15 cellular contexts compared by ENCODE assay signal in genomic region chr3:141233457-141234161, GRCh38. TPM values are rescaled to one million over a fixed set of nuclear protein-coding genes. Genes with fewer than 3 reads are reported as not detected.
DNase-seq lines count a peak whose midpoint lies in the region; ATAC-seq and TF ChIP-seq lines count a peak whose summit lies in the region.
"Had no signal": no experiment of that assay in that cellular context is flagged by ENCODE, and none has a peak within 500 bp of the region (broad histone marks: within the 10 kb centered on the region; RNA-seq: fewer than 3 reads in every experiment).

No MANE protein-coding gene starts in this region.

- H3K27ac ChIP-seq in psoas muscle: no peak overlapping the region
- H3K27ac ChIP-seq in A673 (ENCODE audit: low read depth, low read length, poor library complexity, severe bottlenecking): no peak overlapping the region
- H3K27ac ChIP-seq: HL-60 had no signal

- no peaks in the 10 kb centered on the region for H3K27me3 Mint-ChIP-seq in activated CD8-positive, alpha-beta memory T cell treated with anti-CD3 and anti-CD28 coated beads, Interleukin-2, amount 10 ng/mL, durations not matched to agents 7 days and 5 days
- no peaks in the 10 kb centered on the region for H3K27me3 Mint-ChIP-seq in effector memory CD8-positive, alpha-beta T cell

- CTCF ChIA-PET in activated CD8-positive, alpha-beta memory T cell treated with anti-CD3 and anti-CD28 coated beads, Interleukin-2, amount 10 ng/mL, durations not matched to agents 7 days and 5 days (lab: Charles Lee): interaction anchor here (0.6 to 7.1 kb wide), 10 partner anchors 11 to 77 kb away, joined by 3 to 77 read pairs (median 40); no protein-coding TSS in a partner anchor
- CTCF ChIA-PET in A673 (lab: Charles Lee): interaction anchor here (0.5 kb wide), 1 partner anchor 218 kb away, joined by 4 read pairs; no protein-coding TSS in a partner anchor

- peaks cover 72% of the 10 kb centered on the region for H3K4me1 Mint-ChIP-seq in activated CD8-positive, alpha-beta memory T cell treated with anti-CD3 and anti-CD28 coated beads, Interleukin-2, amount 10 ng/mL, durations not matched to agents 7 days and 5 days
- peaks cover 46 to 47% of the 10 kb centered on the region in 2 donors for H3K4me1 Mint-ChIP-seq in effector memory CD8-positive, alpha-beta T cell (ENCODE audit: low read depth in 2 of 2)
- H3K4me1 Mint-ChIP-seq in stimulated activated effector memory CD8-positive, alpha-beta T cell treated with anti-CD3 and anti-CD28 coated beads, Interleukin-12 subunit alpha, Interleukin-12 subunit beta, amount 100 ng/mL, for 72 hours: peaks cover 73% of the 10 kb centered on the region

- DNase-seq in activated CD8-positive, alpha-beta memory T cell treated with anti-CD3 and anti-CD28 coated beads, Interleukin-2, amount 10 ng/mL, durations not matched to agents 7 days and 5 days: no peak
- DNase-seq in activated CD8-positive, alpha-beta memory T cell treated with anti-CD3 and anti-CD28 coated beads for 24 hours: no peak
- peak; percentile 29 for DNase-seq in NCI-H1105 (lab: John Stamatoyannopoulos, UW)
- no peak for DNase-seq in effector memory CD8-positive, alpha-beta T cell
- no peak for DNase-seq in stimulated activated effector memory CD8-positive, alpha-beta T cell treated with anti-CD3 and anti-CD28 coated beads, Interleukin-12 subunit alpha, Interleukin-12 subunit beta, amount 100 ng/mL, for 72 hours (ENCODE audit: low spot score in 2 of 2)
- DNase-seq in psoas muscle: no peak
- no peak for DNase-seq in DMS153 treated with DMSO at 0.1 percent for 48 hours (lab: John Stamatoyannopoulos, UW; ENCODE audit: unreplicated experiment)
- no peak for DNase-seq in A673 (ENCODE audit: low spot score)
- DNase-seq: activated gamma-delta T cell; effector CD4-positive, alpha-beta T cell; left ventricle myocardium inferior; NCI-H187; NCI-H748 treated with DMSO at 0.1 percent for 48 hours; stimulated activated naive CD4-positive, alpha-beta T cell had no signal

- H3K27ac Mint-ChIP-seq in activated CD8-positive, alpha-beta memory T cell treated with anti-CD3 and anti-CD28 coated beads, Interleukin-2, amount 10 ng/mL, durations not matched to agents 7 days and 5 days: no peak overlapping the region
- H3K27ac Mint-ChIP-seq in effector memory CD8-positive, alpha-beta T cell: no peak overlapping the region
- no peak overlapping the region for H3K27ac Mint-ChIP-seq in stimulated activated effector memory CD8-positive, alpha-beta T cell treated with anti-CD3 and anti-CD28 coated beads, Interleukin-12 subunit alpha, Interleukin-12 subunit beta, amount 100 ng/mL, for 72 hours

- H3K36me3 ChIP-seq in psoas muscle (ENCODE audit: insufficient read depth in 1 of 2, low read depth in 1 of 2) (peaks cover 0 to 9% of the 10 kb centered on the region in 2 donors), A673 (ENCODE audit: insufficient read depth, low read length, poor library complexity, severe bottlenecking) (no peaks in the 10 kb centered on the region)

- no TSS peak for BruUV-seq in A673 (replicated peaks; lab: Mats Ljungman, UMichigan)

- H3K4me3 ChIP-seq in psoas muscle (no peak overlapping the region), A673 (ENCODE audit: low read depth, low read length, poor library complexity, severe bottlenecking) (no peak overlapping the region)

- H3K36me3 Mint-ChIP-seq in activated CD8-positive, alpha-beta memory T cell treated with anti-CD3 and anti-CD28 coated beads, Interleukin-2, amount 10 ng/mL, durations not matched to agents 7 days and 5 days: peaks cover 16% of the 10 kb centered on the region
- peaks cover 3% of the 10 kb centered on the region for H3K36me3 Mint-ChIP-seq in effector memory CD8-positive, alpha-beta T cell (ENCODE audit: insufficient read depth)
- peaks cover 14% of the 10 kb centered on the region for H3K36me3 Mint-ChIP-seq in stimulated activated effector memory CD8-positive, alpha-beta T cell treated with anti-CD3 and anti-CD28 coated beads, Interleukin-12 subunit alpha, Interleukin-12 subunit beta, amount 100 ng/mL, for 72 hours

- POLR2A ChIA-PET in A673 (lab: Charles Lee; ENCODE audit: low non-redundant PET): no interaction called here

- H3K9me3 Mint-ChIP-seq in activated CD8-positive, alpha-beta memory T cell treated with anti-CD3 and anti-CD28 coated beads, Interleukin-2, amount 10 ng/mL, durations not matched to agents 7 days and 5 days (ENCODE audit: low read depth): no peaks in the 10 kb centered on the region
- no peaks in the 10 kb centered on the region for H3K9me3 Mint-ChIP-seq in effector memory CD8-positive, alpha-beta T cell
- H3K9me3 Mint-ChIP-seq in stimulated activated effector memory CD8-positive, alpha-beta T cell treated with anti-CD3 and anti-CD28 coated beads, Interleukin-12 subunit alpha, Interleukin-12 subunit beta, amount 100 ng/mL, for 72 hours: no peaks in the 10 kb centered on the region

- peak overlapping the region; percentile 43 for H3K4me3 Mint-ChIP-seq in activated CD8-positive, alpha-beta memory T cell treated with anti-CD3 and anti-CD28 coated beads, Interleukin-2, amount 10 ng/mL, durations not matched to agents 7 days and 5 days
- peak overlapping the region; percentile 64 to 77 for H3K4me3 Mint-ChIP-seq in effector memory CD8-positive, alpha-beta T cell
- peak overlapping the region; percentile 87 for H3K4me3 Mint-ChIP-seq in stimulated activated effector memory CD8-positive, alpha-beta T cell treated with anti-CD3 and anti-CD28 coated beads, Interleukin-12 subunit alpha, Interleukin-12 subunit beta, amount 100 ng/mL, for 72 hours

- no peak for ATAC-seq in activated CD8-positive, alpha-beta memory T cell treated with anti-CD3 and anti-CD28 coated beads, Interleukin-2, amount 10 ng/mL, durations not matched to agents 7 days and 5 days
- ATAC-seq in effector memory CD8-positive, alpha-beta T cell (replicated peaks): no peak
- no peak for ATAC-seq in stimulated activated effector memory CD8-positive, alpha-beta T cell treated with anti-CD3 and anti-CD28 coated beads, Interleukin-12 subunit alpha, Interleukin-12 subunit beta, amount 100 ng/mL, for 72 hours
- no peak for ATAC-seq in psoas muscle

- 85 to 89% (median 85%) methylated on average over 9 of the region's 9 CpGs for WGBS in psoas muscle, 3 donors

- no peak for TF ChIP-seq CTCF in psoas muscle (IDR thresholded peaks at IDR 0.05)
- TF ChIP-seq CTCF in A673 (conservative IDR thresholded peaks at IDR 0.05; ENCODE audit: low read depth, low read length): no peak

- H3K27me3 ChIP-seq in psoas muscle (ENCODE audit: insufficient read depth in 3 of 3, low read length in 2 of 3): no peaks in the 10 kb centered on the region
- H3K27me3 ChIP-seq in A673 (replicated peaks; ENCODE audit: insufficient read depth, low read depth, low read length, poor library complexity): no peaks in the 10 kb centered on the region

- no peaks in the 10 kb centered on the region for H3K9me3 ChIP-seq in psoas muscle
- H3K9me3 ChIP-seq in A673 (ENCODE audit: low read depth, low read length, poor library complexity, severe bottlenecking): no peaks in the 10 kb centered on the region
- H3K9me3 ChIP-seq: left ventricle myocardium inferior had no signal

- H3K4me1 ChIP-seq in psoas muscle (peaks cover 21% of the 10 kb centered on the region), A673 (ENCODE audit: insufficient read depth, low read length, poor library complexity, severe bottlenecking) (no peaks in the 10 kb centered on the region)

- intact Hi-C loops in psoas muscle (cut with DNase I) (loop anchor here in 1 of 2 donors (2.0 kb wide), 1 partner anchor 45 kb away; no protein-coding TSS in a partner anchor), A673 (cut with micrococcal nuclease; ENCODE audit: unreplicated experiment) (loop anchor here (10.0 kb wide), 1 partner anchor 641 kb away; the partner anchor contains the start of gene ATP1B3)

RNA-seq across cellular contexts. Expression of gene PXYLP1, which starts 2.0 kb away (rescaled TPM):
- 10 to 100 TPM; 10.3 to 18.4 TPM for total RNA-seq in activated CD8-positive, alpha-beta memory T cell treated with anti-CD3 and anti-CD28 coated beads, Interleukin-2, amount 10 ng/mL, durations not matched to agents 7 days and 5 days
- 1 to 10 TPM; 1.8 to 6.8 (median 4.0) TPM for total RNA-seq in psoas muscle
- polyA plus RNA-seq in psoas muscle: 1 to 10 TPM in 2 of 3 donors, under 1 TPM in 1; 0.83 to 1.1 (median 1.1) TPM
- total RNA-seq in A673 (2021): 11.3 and 14.7 TPM in 2 replicates
